6 cellular contexts compared by ENCODE assay signal in the genomic region with DNA sequence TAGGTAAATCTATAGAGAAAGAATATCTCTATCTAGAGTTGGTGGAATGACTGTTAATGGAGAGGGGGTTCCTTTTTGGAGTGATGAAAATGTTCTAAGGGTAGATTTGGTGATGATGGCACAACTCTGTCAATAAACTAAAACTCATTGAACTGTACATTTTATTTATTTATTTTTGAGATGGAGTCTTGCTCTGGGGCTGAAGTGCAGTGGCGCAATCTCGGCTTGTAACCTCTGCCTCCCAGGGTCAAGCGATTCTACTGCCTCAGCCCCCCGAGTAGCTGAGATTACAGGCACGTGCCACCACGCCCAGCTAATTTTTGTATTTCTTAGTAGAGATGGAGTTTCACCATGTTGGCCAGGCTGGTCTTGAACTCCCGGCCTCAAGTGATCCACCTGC. TPM values are rescaled to one million over a fixed set of nuclear protein-coding genes. Genes with fewer than 3 reads are reported as not detected.
A peak's percentile ranks its signal among the peaks of the same experiment; 100 is the strongest.
DNase-seq lines count a peak whose midpoint lies in the region; ATAC-seq, FAIRE-seq and TF ChIP-seq lines count a peak whose summit lies in the region.
"Not testable (repeated sequence)": the region's sequence is repeated elsewhere in the genome, so short reads cannot be mapped to it uniquely, and the experiment has no call there.
"Had no signal": no experiment of that assay in that cellular context is flagged by ENCODE, and none has a peak within 500 bp of the region (broad histone marks: within the 10 kb centered on the region; RNA-seq: fewer than 3 reads in every experiment).

No MANE protein-coding gene starts in this region.

- H3K36me3 Mint-ChIP-seq in T-helper 2 cell treated with Interferon-gamma antibody and Interleukin-4, amounts not matched to agents 5 μg/mL and 100 μg/mL, for 36 hours (ENCODE audit: low read depth); mesothelial cell of epicardium; neural crest cell (ENCODE audit: low read depth); type B pancreatic cell: not testable (repeated sequence)

- not testable (repeated sequence) for H3K27me3 ChIP-seq in HepG2 (ENCODE audit: control insufficient read depth in 1 of 2, insufficient read depth in 2 of 2, low read length in 2 of 2)

- not testable (repeated sequence) for ATAC-seq in HepG2

- not testable (repeated sequence) for TF ChIP-seq POLR2A in HepG2 (IDR thresholded peaks at IDR 0.05; ENCODE audit: insufficient read depth in 1 of 2, low read depth in 2 of 2, low read length in 2 of 2)

- H3K4me3 ChIP-seq in HepG2 (replicated peaks in 1 of 3; ENCODE audit: insufficient read depth in 1 of 3, low read depth in 2 of 3, low read length in 3 of 3): not testable (repeated sequence)

- H2AFZ ChIP-seq in HepG2 (ENCODE audit: low read length): not testable (repeated sequence)

- not testable (repeated sequence) for TF ChIP-seq CTCF in HepG2 (CRISPR knock-in tag; IDR thresholded peaks at IDR 0.05); mesothelial cell of epicardium (IDR thresholded peaks at IDR 0.05; ENCODE audit: unreplicated experiment); neural crest cell (conservative IDR thresholded peaks at IDR 0.05); type B pancreatic cell (conservative IDR thresholded peaks at IDR 0.05)

- in situ Hi-C loops in HepG2 (cut with HindIII; ENCODE audit: extremely low pct_ligation_motif_present, low pct_unique_long_range_greater_than_20kb): loop anchor here (5.0 kb wide), 1 partner anchor 197 kb away; the partner anchor contains the start of gene TSEN2

- H3K79me2 ChIP-seq in HepG2 (ENCODE audit: insufficient read depth, low read length): peaks cover 21% of the 10 kb centered on the region

- TF ChIP-seq EP300 in HepG2 (IDR thresholded peaks at IDR 0.05; ENCODE audit: low read depth in 2 of 2, low read length in 2 of 2); HepG2 (CRISPR knock-in tag; IDR thresholded peaks at IDR 0.05; ENCODE audit: borderline replicate concordance): not testable (repeated sequence)

- not testable (repeated sequence) for H3K36me3 ChIP-seq in HepG2 (replicated peaks in 1 of 2; ENCODE audit: control insufficient read depth in 1 of 2, insufficient read depth in 2 of 2, low read length in 2 of 2)

- not testable (repeated sequence) for H3K9me3 ChIP-seq in HepG2 (ENCODE audit: low read length)

- H3K27ac ChIP-seq in HepG2 (ENCODE audit: extremely low read length, insufficient read depth, low read length): not testable (repeated sequence)

- H3K4me3 Mint-ChIP-seq in T-helper 2 cell treated with Interferon-gamma antibody and Interleukin-4, amounts not matched to agents 5 μg/mL and 100 μg/mL, for 36 hours: peak overlapping the region; percentile 10
- H3K4me3 Mint-ChIP-seq in mesothelial cell of epicardium (peak overlapping the region; percentile 34), neural crest cell (peak overlapping the region; percentile 79), type B pancreatic cell (peak overlapping the region; percentile 77)

- peaks cover 18% of the 10 kb centered on the region for H3K4me1 ChIP-seq in HepG2 (ENCODE audit: insufficient read depth, low read length)

- not testable (repeated sequence) for BruUV-seq in HepG2 (replicated peaks; lab: Mats Ljungman, UMichigan)

- H3K4me1 Mint-ChIP-seq in T-helper 2 cell treated with Interferon-gamma antibody and Interleukin-4, amounts not matched to agents 5 μg/mL and 100 μg/mL, for 36 hours (ENCODE audit: low read depth); neural crest cell; type B pancreatic cell (ENCODE audit: unreplicated experiment): not testable (repeated sequence)
- peaks cover 23% of the 10 kb centered on the region for H3K4me1 Mint-ChIP-seq in mesothelial cell of epicardium

- intact Hi-C loops in HepG2 (cut with micrococcal nuclease; ENCODE audit: unreplicated experiment): loop anchor here (5.0 kb wide), 2 partner anchors 122 to 197 kb away; partner anchors contain the start of gene TSEN2

- not testable (repeated sequence) for TF ChIP-seq RAD21 in HepG2 (CRISPR knock-in tag; IDR thresholded peaks at IDR 0.05)

- peaks cover 37% of the 10 kb centered on the region for H3K27me3 Mint-ChIP-seq in T-helper 2 cell treated with Interferon-gamma antibody and Interleukin-4, amounts not matched to agents 5 μg/mL and 100 μg/mL, for 36 hours (ENCODE audit: low read depth)
- H3K27me3 Mint-ChIP-seq in mesothelial cell of epicardium (ENCODE audit: low read depth) (peaks cover 26% of the 10 kb centered on the region), neural crest cell (ENCODE audit: low read depth) (peaks cover 60% of the 10 kb centered on the region), type B pancreatic cell (peaks cover 53% of the 10 kb centered on the region)

- not testable (repeated sequence) for H3K9ac ChIP-seq in HepG2 (ENCODE audit: insufficient read depth, low read depth, low read length)

- not testable (repeated sequence) for H3K4me2 ChIP-seq in HepG2 (ENCODE audit: low read depth, low read length)

- not testable (repeated sequence) for H3K27ac Mint-ChIP-seq in T-helper 2 cell treated with Interferon-gamma antibody and Interleukin-4, amounts not matched to agents 5 μg/mL and 100 μg/mL, for 36 hours; mesothelial cell of epicardium; neural crest cell (ENCODE audit: unreplicated experiment)
- H3K27ac Mint-ChIP-seq in type B pancreatic cell: peak overlapping the region; percentile 37

- H4K20me1 ChIP-seq in HepG2 (ENCODE audit: insufficient read depth, low read length): not testable (repeated sequence)

- CTCF ChIA-PET in HepG2 (lab: Yijun Ruan, JAX; ENCODE audit: low intra/inter-chr PET ratio, low total read pairs): not testable (repeated sequence)

- 33% methylated on average over 6 of the region's 7 CpGs for WGBS in HepG2 (ENCODE audit: low lambda C conversion rate)

- H3K9me3 Mint-ChIP-seq in T-helper 2 cell treated with Interferon-gamma antibody and Interleukin-4, amounts not matched to agents 5 μg/mL and 100 μg/mL, for 36 hours; mesothelial cell of epicardium; neural crest cell; type B pancreatic cell: not testable (repeated sequence)

- POLR2A ChIA-PET in HepG2 (lab: Yijun Ruan, JAX): interaction anchor here (0.8 to 1.3 kb wide), 3 partner anchors 61 to 125 kb away, joined by 3 to 4 read pairs (median 3); no protein-coding TSS in a partner anchor

- FAIRE-seq in HepG2 (lab: Jason Lieb, UNC): not testable (repeated sequence)

- not testable (repeated sequence) for DNase-seq in T-helper 2 cell treated with Interferon-gamma antibody and Interleukin-4, amounts not matched to agents 5 μg/mL and 100 μg/mL, for 36 hours (ENCODE audit: low spot score); HepG2 (ENCODE audit: low spot score); mesothelial cell of epicardium (ENCODE audit: low spot score in 2 of 2, unreplicated experiment in 2 of 2); neural crest cell (ENCODE audit: low read depth, low spot score); type B pancreatic cell (ENCODE audit: extremely low spot score, unreplicated experiment)

TF ChIP-seq in HepG2, 621 proteins besides CTCF, POLR2A, EP300 and RAD21 (continues in another document):
- TF ChIP-seq CEBPB (IDR thresholded peaks at IDR 0.05; ENCODE audit: borderline replicate concordance, low read depth, low read length) (peak; percentile 11; the same call in 1 of the 2 replicates), GFI1 (CRISPR knock-in tag; IDR thresholded peaks at IDR 0.05; ENCODE audit: borderline replicate concordance) (0 out of 2 replicates have a peak, but pooled peaks have one; percentile 22), THRA (CRISPR knock-in tag; IDR thresholded peaks at IDR 0.05; ENCODE audit: borderline replicate concordance) (0 out of 2 replicates have a peak, but pooled peaks have one; percentile 1)

RNA-seq across cellular contexts. Expression of gene PPARG, which starts 3.1 kb away (rescaled TPM):
- total RNA-seq in HepG2 (2016; rRNA removed; fragmentation: Illumina TruSeq; extraction: Trizol) (13.9 and 14.4 TPM in 2 replicates), mesothelial cell of epicardium (10.1 to 13.3 TPM (median 11.7 TPM) in 3 replicates), neural crest cell (not detected in 2 replicates), type B pancreatic cell (ENCODE audit: low replicate concordance) (21.5 and 28.8 TPM in 2 replicates)
- total RNA-seq in HepG2 (2016; cell fraction: cytosol; rRNA removed; fragmentation: Illumina TruSeq; extraction: Trizol; ENCODE audit: low read depth): 46.6 and 50.3 TPM in 2 replicates
- 12.2 and 12.9 TPM in 2 replicates for total RNA-seq in HepG2 (2016; cell fraction: insoluble cytoplasmic fraction; rRNA removed; fragmentation: Illumina TruSeq; extraction: Trizol)
- total RNA-seq in HepG2 (2016; cell fraction: membrane; rRNA removed; fragmentation: Illumina TruSeq; extraction: Trizol): 42.4 and 46.0 TPM in 2 replicates
- total RNA-seq in HepG2 (2016; cell fraction: nucleus; rRNA removed; fragmentation: Illumina TruSeq; extraction: Trizol): 9.1 and 11.2 TPM in 2 replicates
- 57.4 and 58.3 TPM in 2 replicates for polyA plus RNA-seq in HepG2 (2011; rRNA removed)
- 39.7 and 54.9 TPM in 2 replicates for polyA plus RNA-seq in HepG2 (2011; cell fraction: cytosol; rRNA removed)
- 20.9 and 23.5 TPM in 2 replicates for polyA plus RNA-seq in HepG2 (2011; cell fraction: nucleus; rRNA removed)
- 46.8 and 53.5 TPM in 2 replicates for polyA plus RNA-seq in HepG2 (2012)
- polyA plus RNA-seq in HepG2 (2016; cell fraction: cytosol; fragmentation: Illumina TruSeq; extraction: Trizol; ENCODE audit: low read depth): 43.6 and 44.8 TPM in 2 replicates
- polyA plus RNA-seq in HepG2 (2016; cell fraction: insoluble cytoplasmic fraction; fragmentation: Illumina TruSeq; extraction: Trizol; ENCODE audit: low read depth): 14.1 and 15.7 TPM in 2 replicates
- polyA plus RNA-seq in HepG2 (2016; cell fraction: membrane; fragmentation: Illumina TruSeq; extraction: Trizol; ENCODE audit: low read depth): 44.6 and 47.3 TPM in 2 replicates
- polyA plus RNA-seq in HepG2 (2016; cell fraction: nucleus; fragmentation: Illumina TruSeq; extraction: Trizol; ENCODE audit: insufficient read depth, low read depth): 10.1 and 12.7 TPM in 2 replicates
- polyA minus RNA-seq in HepG2 (2011; rRNA and poly(A)+ RNA removed; ENCODE audit: low replicate concordance): 77.5 and 86.5 TPM in 2 replicates
- polyA minus RNA-seq in HepG2 (2011; cell fraction: cytosol; rRNA and poly(A)+ RNA removed): 38.8 and 51.7 TPM in 2 replicates
- 98.1 and 113 TPM in 2 replicates for polyA minus RNA-seq in HepG2 (2011; cell fraction: nucleus; rRNA and poly(A)+ RNA removed)
- total RNA-seq: CD8-positive, alpha-beta T cell had no signal

Comparison
In these comparisons a context has a peak if more than half of its experiments do, and no peak if none do; other contexts are left out.
1. H3K4me3 Mint-ChIP-seq: peak in every context shown above with its lines; median percentile 79 in neural crest cell; 77 in type B pancreatic cell; 34 in mesothelial cell of epicardium; 10 in T-helper 2 cell treated with Interferon-gamma antibody and Interleukin-4, amounts not matched to agents 5 μg/mL and 100 μg/mL, for 36 hours.